25 cellular contexts compared by ENCODE assay signal in genomic region chr18:38458673-38459072, GRCh38.
"Had no signal": no experiment of that assay in that cellular context is flagged by ENCODE, and none has a peak within 500 bp of the region (broad histone marks: within the 10 kb centered on the region; RNA-seq: fewer than 3 reads in every experiment).

No MANE protein-coding gene starts in this region.

- H3K36me3 ChIP-seq: colonic mucosa, ovary, sigmoid colon, thyroid gland, upper lobe of left lung, vagina had no signal

- H3K4me3 ChIP-seq: colonic mucosa, lung, ovary, sigmoid colon, thyroid gland, upper lobe of left lung, vagina had no signal

- ATAC-seq: activated naive CD8-positive, alpha-beta T cell treated with anti-CD3 and anti-CD28 coated beads, Interleukin-2, amount 50 U/mL, for 24 hours; activated T-cell treated with anti-CD3 and anti-CD28 coated beads, Interleukin-2, amount 50 U/mL, for 4 hours; activated T-helper 17 cell treated with anti-CD3 and anti-CD28 coated beads, Interleukin-2, amount 50 U/mL, for 72 hours; left lobe of liver; stimulated activated memory B cell treated with anti-CD40 and anti-IgM and Interleukin-4, amounts not matched to agents 10 μg/mL and 1 μg/mL and 100 μg/mL, for 72 hours; stimulated activated naive CD8-positive, alpha-beta T cell treated with anti-CD3 and anti-CD28 coated beads, Interleukin-15, amount 100 ng/mL, for 72 hours had no signal

- H3K9me3 ChIP-seq: colonic mucosa, ovary, sigmoid colon, thyroid gland, upper lobe of left lung, vagina had no signal

- H3K27ac ChIP-seq: colonic mucosa, ovary, sigmoid colon, thyroid gland, upper lobe of left lung, vagina had no signal

- H3K27me3 ChIP-seq: colonic mucosa, ovary, sigmoid colon, thyroid gland, upper lobe of left lung, vagina had no signal

- DNase-seq: activated CD4-positive, alpha-beta memory T cell treated with anti-CD3 and anti-CD28 coated beads, Interleukin-2, amount 10 ng/mL, durations not matched to agents 7 days and 5 days; activated CD4-positive, alpha-beta T cell treated with anti-CD3 and anti-CD28 coated beads for 1 hour; activated CD4-positive, alpha-beta T cell treated with anti-CD3 and anti-CD28 coated beads, Interleukin-2, amount 10 ng/mL, durations not matched to agents 7 days and 5 days; activated naive CD8-positive, alpha-beta T cell treated with anti-CD3 and anti-CD28 coated beads, Interleukin-2, amount 50 U/mL, for 24 hours; activated T-cell treated with anti-CD3 and anti-CD28 coated beads, Interleukin-2, amount 50 U/mL, for 4 hours; cerebellar nuclear complex; colonic mucosa; effector memory CD4-positive, alpha-beta T cell; immature natural killer cell; ovary; sigmoid colon; small intestine; stimulated activated CD4-positive, alpha-beta T cell treated with anti-CD3 and anti-CD28 coated beads, Interleukin-1b, Interleukin-23, amount 100 ng/mL, for 48 hours; stimulated activated CD4-positive, alpha-beta T cell treated with anti-CD3 and anti-CD28 coated beads, Interleukin-4, amount 100 ng/mL, for 4 hours; stimulated activated CD8-positive, alpha-beta memory T cell treated with anti-CD3 and anti-CD28 coated beads, Interleukin-4, amount 100 ng/mL, for 48 hours; stimulated activated naive CD8-positive, alpha-beta T cell treated with anti-CD3 and anti-CD28 coated beads, Interleukin-15, amount 100 ng/mL, for 72 hours; substantia nigra; T-helper 1 cell; thyroid gland had no signal

- H3K4me1 ChIP-seq: colonic mucosa, sigmoid colon, thyroid gland, vagina had no signal
